25 cellular contexts compared by ENCODE assay signal in the genomic region with DNA sequence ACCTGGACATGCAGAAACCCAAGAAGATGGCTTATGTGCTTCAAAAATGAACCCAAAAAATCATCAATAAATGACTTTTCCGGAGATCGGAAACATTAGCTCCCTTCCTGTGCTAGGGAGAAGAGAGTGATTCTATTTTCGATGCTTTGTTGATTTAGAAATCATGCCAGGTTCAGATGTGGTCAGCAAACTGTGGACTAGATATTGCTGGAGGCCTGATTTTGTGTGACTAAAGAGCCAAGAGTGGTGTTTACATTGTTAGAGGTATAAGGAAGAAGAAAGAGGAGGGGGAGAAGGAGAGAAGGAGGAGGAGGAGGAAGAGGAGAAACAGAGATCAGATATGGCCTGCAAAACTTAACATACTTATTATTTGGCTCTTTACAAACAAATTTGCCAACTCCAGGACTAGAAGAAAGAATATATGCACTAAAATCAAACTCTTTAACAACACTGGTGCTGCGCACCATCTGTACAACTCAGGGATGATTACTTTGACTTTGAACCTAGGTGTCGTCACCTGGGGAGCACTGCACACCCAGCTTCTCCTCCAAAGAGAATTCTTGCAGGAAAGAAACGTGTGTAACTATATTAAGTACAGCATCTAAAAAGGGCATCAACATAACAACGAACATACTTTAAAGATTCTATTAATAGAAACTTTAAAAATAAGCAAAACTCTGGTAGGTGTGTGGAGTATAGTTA.
DNase-seq lines count a peak whose midpoint lies in the region; ATAC-seq, FAIRE-seq and TF ChIP-seq lines count a peak whose summit lies in the region.
"Had no signal": no experiment of that assay in that cellular context is flagged by ENCODE, and none has a peak within 500 bp of the region (broad histone marks: within the 10 kb centered on the region; RNA-seq: fewer than 3 reads in every experiment).

No MANE protein-coding gene starts in this region.

- no peak overlapping the region for H2AK5ac ChIP-seq in neuronal stem cell (ENCODE audit: low read depth, low read length)

- no peak overlapping the region for H2BK5ac ChIP-seq in neuronal stem cell (ENCODE audit: low read length)

- H3K36me3 ChIP-seq in small intestine (ENCODE audit: control insufficient read depth in 2 of 2, insufficient read depth in 2 of 2, low read length in 2 of 2) (no peaks in the 10 kb centered on the region), neuronal stem cell (replicated peaks in 1 of 2; ENCODE audit: control insufficient read depth in 2 of 2, insufficient read depth in 2 of 2, low read length in 2 of 2) (no peaks in the 10 kb centered on the region)
- H3K36me3 ChIP-seq: BLaER1 treated with 17β-estradiol and CSF1 and Interleukin-3, amounts not matched to agents 10 nM and 100 nM; Peyer's patch had no signal

- H3K23ac ChIP-seq in neuronal stem cell (ENCODE audit: low read depth, low read length, poor library complexity): no peak overlapping the region

- H3K14ac ChIP-seq in neuronal stem cell (ENCODE audit: low read length): no peak overlapping the region

- H3K4me1 ChIP-seq in small intestine (ENCODE audit: control insufficient read depth in 2 of 2, insufficient read depth in 1 of 2, low read depth in 1 of 2, low read length in 1 of 2) (no peaks in the 10 kb centered on the region), neuronal stem cell (ENCODE audit: control insufficient read depth in 2 of 2, insufficient read depth in 1 of 2, low read depth in 1 of 2, low read length in 2 of 2) (peaks cover 2 to 10% of the 10 kb centered on the region in 2 donors)
- H3K4me1 ChIP-seq: BLaER1 treated with 17β-estradiol and CSF1 and Interleukin-3, amounts not matched to agents 10 nM and 100 nM; Peyer's patch had no signal

- no peak overlapping the region for H3K4me2 ChIP-seq in neuronal stem cell (ENCODE audit: insufficient read depth, low read length, poor library complexity, severe bottlenecking)
- H3K4me2 ChIP-seq: BLaER1 treated with 17β-estradiol and CSF1 and Interleukin-3, amounts not matched to agents 10 nM and 100 nM; KMS-11 had no signal

- H3K27ac ChIP-seq in small intestine (ENCODE audit: low read depth in 1 of 2, low read length in 1 of 2): no peak overlapping the region
- no peak overlapping the region for H3K27ac ChIP-seq in neuronal stem cell (replicated peaks; ENCODE audit: low read length)
- H3K27ac ChIP-seq: BLaER1 treated with 17β-estradiol and CSF1 and Interleukin-3, amounts not matched to agents 10 nM and 100 nM; KMS-11; Peyer's patch had no signal

- no peak overlapping the region for H3K18ac ChIP-seq in neuronal stem cell (ENCODE audit: low read length)

- 27 to 60% (median 39%) methylated on average over 7 of the region's 7 CpGs for WGBS in small intestine, 3 donors
- no CpG with 5 or more reads among the region's 7 CpGs for WGBS in neuronal stem cell (ENCODE audit: extremely low coverage in 2 of 2, insufficient read length in 2 of 2, insufficient replicate concordance in 1 of 2), 2 donors

- no peak for ATAC-seq in GM21447 (IDR thresholded peaks at IDR 0.05; ENCODE audit: unreplicated experiment)

- no peak overlapping the region for H4K8ac ChIP-seq in neuronal stem cell (ENCODE audit: low read depth, low read length)

- H3K4me3 ChIP-seq in astrocyte of the cerebellum (ENCODE audit: low read depth, low read length) (no peak overlapping the region), small intestine (ENCODE audit: low read depth in 1 of 2, low read length in 2 of 2) (no peak overlapping the region), neuronal stem cell (ENCODE audit: low read length in 2 of 2) (no peak overlapping the region)
- H3K4me3 ChIP-seq: BLaER1 treated with 17β-estradiol and CSF1 and Interleukin-3, amounts not matched to agents 10 nM and 100 nM; Peyer's patch had no signal

- H2BK12ac ChIP-seq in neuronal stem cell (ENCODE audit: low read length): no peak overlapping the region

- no peak for TF ChIP-seq CTCF in astrocyte of the cerebellum (IDR thresholded peaks at IDR 0.05; ENCODE audit: low read depth, low read length, missing control alignments)

- no peaks in the 10 kb centered on the region for H3K27me3 ChIP-seq in small intestine (ENCODE audit: control insufficient read depth in 2 of 2, insufficient read depth in 2 of 2, low read length in 2 of 2)
- no peaks in the 10 kb centered on the region for H3K27me3 ChIP-seq in neuronal stem cell (ENCODE audit: control insufficient read depth in 3 of 3, insufficient read depth in 3 of 3, low read depth in 1 of 3, low read length in 3 of 3)
- H3K27me3 ChIP-seq: BLaER1 treated with 17β-estradiol and CSF1 and Interleukin-3, amounts not matched to agents 10 nM and 100 nM; Peyer's patch had no signal

- H2BK120ac ChIP-seq in neuronal stem cell (ENCODE audit: low read depth, low read length): no peak overlapping the region

- in situ Hi-C loops in astrocyte of the cerebellum (cut with HindIII; ENCODE audit: low sequenced_read_pairs): no loop called here

- no peak overlapping the region for H2BK15ac ChIP-seq in neuronal stem cell (ENCODE audit: low read length)

- no peak overlapping the region for H2AFZ ChIP-seq in neuronal stem cell (ENCODE audit: low read length)

- no peak for FAIRE-seq in small intestine (lab: Jason Lieb, UNC)
- FAIRE-seq: HTR-8/SVneo had no signal

- H3K4ac ChIP-seq in neuronal stem cell (ENCODE audit: low read length): no peak overlapping the region

- H4K91ac ChIP-seq in neuronal stem cell (ENCODE audit: low read depth, low read length, poor library complexity): no peak overlapping the region

- DNase-seq in NCI-H2029 (lab: John Stamatoyannopoulos, UW) (peak; percentile 1), NCI-H2029 treated with DMSO at 0.1 percent for 48 hours (lab: John Stamatoyannopoulos, UW) (no peak), astrocyte of the cerebellum (ENCODE audit: low read depth) (peak; percentile 9), iris pigment epithelial cell (ENCODE audit: low read depth) (peak; percentile 36), small intestine (peak; percentile 41), neuronal stem cell (ENCODE audit: low spot score) (no peak)
- DNase-seq in activated CD4-positive, alpha-beta T cell treated with anti-CD3 and anti-CD28 coated beads, Interleukin-2, amount 50 U/mL, for 1 hour: no peak
- DNase-seq: 8988T; CD4-positive, alpha-beta memory T cell; GDM1; GOT3; HCEC 1CT; IMR-90; MV-4-11; NCI-H1417; NCI-H187; NCI-H226; NCI-H510A treated with DMSO at 0.1 percent for 48 hours; NCI-H748 treated with DMSO at 0.1 percent for 48 hours; Peyer's patch; Right ventricle myocardium superior had no signal

- no peaks in the 10 kb centered on the region for H3K9me3 ChIP-seq in small intestine (ENCODE audit: control insufficient read depth, low read depth)
- no peaks in the 10 kb centered on the region for H3K9me3 ChIP-seq in neuronal stem cell (replicated peaks in 1 of 2; ENCODE audit: control insufficient read depth in 2 of 2, insufficient read depth in 1 of 2, low read depth in 1 of 2, low read length in 2 of 2)
- H3K9me3 ChIP-seq: BLaER1 treated with 17β-estradiol and CSF1 and Interleukin-3, amounts not matched to agents 10 nM and 100 nM; Peyer's patch had no signal

- H3K9ac ChIP-seq in neuronal stem cell (ENCODE audit: low read depth, low read length, poor library complexity): no peak overlapping the region
- H3K9ac ChIP-seq: BLaER1 treated with 17β-estradiol and CSF1 and Interleukin-3, amounts not matched to agents 10 nM and 100 nM; KMS-11 had no signal

- H3K79me1 ChIP-seq in neuronal stem cell (ENCODE audit: low read depth, low read length): no peaks in the 10 kb centered on the region

Comparison
In these comparisons a context has a peak if more than half of its experiments do, and no peak if none do; other contexts are left out.
1. DNase-seq: peak in NCI-H2029 (single experiment), astrocyte of the cerebellum (single experiment), iris pigment epithelial cell (single experiment) and small intestine (single experiment); none in NCI-H2029 treated with DMSO at 0.1 percent for 48 hours (single experiment), neuronal stem cell (single experiment) and activated CD4-positive, alpha-beta T cell treated with anti-CD3 and anti-CD28 coated beads, Interleukin-2, amount 50 U/mL, for 1 hour (single experiment).